In the genomic region with DNA sequence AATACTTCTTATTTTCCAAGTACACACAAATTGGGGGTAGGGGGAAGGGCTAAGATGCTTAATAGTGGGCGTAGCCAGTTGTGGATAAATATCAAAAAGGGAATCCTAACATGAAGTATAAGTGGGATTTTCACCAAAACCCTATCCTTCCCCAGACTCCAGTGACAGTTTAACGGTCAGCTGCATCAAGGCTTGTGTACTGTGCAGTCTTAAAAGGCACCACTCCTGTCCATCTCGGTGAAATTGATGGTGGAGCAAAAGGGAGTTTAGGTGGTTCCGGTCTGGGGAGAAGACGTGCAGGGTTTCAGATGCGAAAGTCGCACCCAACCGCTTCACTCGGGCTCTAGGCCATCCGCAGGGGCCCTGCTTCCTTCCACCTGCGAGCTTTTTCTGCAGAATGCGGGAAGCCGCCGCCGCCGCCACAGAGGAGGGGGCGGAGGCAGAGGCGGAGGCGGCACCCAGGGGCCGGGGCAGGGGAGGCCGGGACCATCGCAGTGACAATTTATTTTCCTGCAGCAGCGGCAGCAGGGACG, we compare ENCODE assay signal across 8 cellular contexts. TPM values are rescaled to one million over a fixed set of nuclear protein-coding genes. Genes with fewer than 3 reads are reported as not detected.
DNase-seq lines count a peak whose midpoint lies in the region; ATAC-seq and TF ChIP-seq lines count a peak whose summit lies in the region.

Gene STAMBPL1, plus strand, starts transcription at position 492 of the 533 bp plus-strand sequence. CDS start 21,464 bp downstream, outside the sequence.

- no peaks in the 10 kb centered on the region for H4K20me1 ChIP-seq in GM23338 (replicated peaks; ENCODE audit: insufficient read depth)

- H3K27me3 Mint-ChIP-seq in GM23338 (ENCODE audit: insufficient read depth, low read depth, poor library complexity), result peaks cover 8% of the 10 kb centered on the region

- no peaks in the 10 kb centered on the region for H3K79me2 ChIP-seq in GM23338 (replicated peaks; ENCODE audit: insufficient read depth)

- no peaks in the 10 kb centered on the region for H3K9me2 ChIP-seq in GM23338 (ENCODE audit: insufficient read depth)

- H3K9me3 ChIP-seq in lower lobe of right lung, result no peaks in the 10 kb centered on the region

- intact Hi-C loops in lower lobe of right lung (cut with DNase I), result no loop called here

- no peaks in the 10 kb centered on the region for H3K36me3 Mint-ChIP-seq in GM23338 (ENCODE audit: low read depth)

- peaks cover 51% of the 10 kb centered on the region for H3K4me1 Mint-ChIP-seq in GM23338

- no peaks in the 10 kb centered on the region for H3K36me3 ChIP-seq in GM06990 (ENCODE audit: control insufficient read depth, insufficient read depth, low read length)
- H3K36me3 ChIP-seq in GM23338 (ENCODE audit: insufficient read depth), result no peaks in the 10 kb centered on the region
- H3K36me3 ChIP-seq in lower lobe of right lung, result no peaks in the 10 kb centered on the region

- H3K27ac ChIP-seq in GM23338 (ENCODE audit: low read depth) (peak within 1 kb of the TSS; percentile 89; the same call in 1 of the 2 replicates), lower lobe of right lung (peak within 1 kb of the TSS; percentile 92)

- H3K27ac Mint-ChIP-seq in GM23338, result peak within 1 kb of the TSS; percentile 97

- ATAC-seq in GM23338, result peak; percentile 70
- peak; percentile 79 to 84 for ATAC-seq in lower lobe of right lung

- H3K4me3 ChIP-seq in GM06990 (replicated peaks; ENCODE audit: low read depth, low read length) (peak within 1 kb of the TSS; percentile 75), GM23338 (peak within 1 kb of the TSS; percentile 86), LNCaP clone FGC (ENCODE audit: low read depth, low read length) (peak within 1 kb of the TSS; percentile 62), WI38 (ENCODE audit: low read depth, low read length) (peak within 1 kb of the TSS; percentile 95), lower lobe of right lung (peak within 1 kb of the TSS; percentile 75)

- H3K27me3 ChIP-seq in GM06990 (replicated peaks; ENCODE audit: control insufficient read depth, insufficient read depth, low read length), result no peaks in the 10 kb centered on the region
- peaks cover 13% of the 10 kb centered on the region for H3K27me3 ChIP-seq in GM23338 (ENCODE audit: insufficient read depth)
- no peaks in the 10 kb centered on the region for H3K27me3 ChIP-seq in lower lobe of right lung (ENCODE audit: low read depth)

- H3F3A ChIP-seq in GM23338 (replicated peaks; ENCODE audit: low read depth), result peaks cover 5% of the 10 kb centered on the region

- no peaks in the 10 kb centered on the region for H3K9me3 Mint-ChIP-seq in GM23338

- peak within 1 kb of the TSS; percentile 98 for H2AFZ ChIP-seq in GM23338

- H3K4me1 ChIP-seq in GM23338 (ENCODE audit: insufficient read depth), result peaks cover 35% of the 10 kb centered on the region
- H3K4me1 ChIP-seq in lower lobe of right lung, result peaks cover 36% of the 10 kb centered on the region

- H3K4me2 ChIP-seq in GM23338, result peak within 1 kb of the TSS; percentile 95

- no peak for TF ChIP-seq CTCF in GM06990 (IDR thresholded peaks at IDR 0.05; ENCODE audit: insufficient read depth, low read length, poor library complexity, severe bottlenecking)
- no peak for TF ChIP-seq CTCF in GM23338 (conservative IDR thresholded peaks at IDR 0.05; ENCODE audit: low read depth in 2 of 2)
- no peak for TF ChIP-seq CTCF in LNCaP clone FGC (IDR thresholded peaks at IDR 0.05; ENCODE audit: control insufficient read depth, extremely low read depth, insufficient read depth)
- TF ChIP-seq CTCF in WI38 (IDR thresholded peaks at IDR 0.05; ENCODE audit: low read depth, low read length), result no peak
- TF ChIP-seq CTCF in lower lobe of right lung (IDR thresholded peaks at IDR 0.05), result no peak

- peak within 1 kb of the TSS; percentile 95 for H3K4me3 Mint-ChIP-seq in GM23338

- DNase-seq in GM06990 (ENCODE audit: extremely low read depth, insufficient read length), result no peak
- no peak for DNase-seq in GM23338 (ENCODE audit: low spot score)
- DNase-seq in LNCaP clone FGC (ENCODE audit: low read depth), result no peak
- peak; percentile 79 for DNase-seq in central memory CD4-positive, alpha-beta T cell
- no peak for DNase-seq in lower lobe of right lung
- peak; percentile 45 for DNase-seq in stimulated activated CD8-positive, alpha-beta memory T cell treated with anti-CD3 and anti-CD28 coated beads, Interleukin-12 subunit alpha, Interleukin-12 subunit beta, amount 100 ng/mL, for 24 hours (ENCODE audit: extremely low read depth)
- DNase-seq in HK-2 (ENCODE audit: unreplicated experiment), result no peak

TF ChIP-seq in GM23338, 12 proteins besides CTCF, POLR2A, EP300 and RAD21 (continues in another document):
- TF ChIP-seq POLR2AphosphoS5 (IDR thresholded peaks at IDR 0.05; ENCODE audit: low read depth) (no peak), CREB1 (CRISPR knock-in tag; IDR thresholded peaks at IDR 0.05; ENCODE audit: low read depth) (no peak), ZNF331 (CRISPR knock-in tag; IDR thresholded peaks at IDR 0.05; ENCODE audit: low read depth) (no peak), EZH2 (IDR thresholded peaks at IDR 0.05; ENCODE audit: low read depth, unreplicated experiment) (no peak), ZNF114 (CRISPR knock-in tag; IDR thresholded peaks at IDR 0.05) (no peak), STAT1 (IDR thresholded peaks at IDR 0.05; ENCODE audit: unreplicated experiment) (no peak), JUNB (IDR thresholded peaks at IDR 0.05; ENCODE audit: unreplicated experiment) (no peak), NANOG (IDR thresholded peaks at IDR 0.05; ENCODE audit: borderline replicate concordance) (no peak)
- TF ChIP-seq, protein P1, sequence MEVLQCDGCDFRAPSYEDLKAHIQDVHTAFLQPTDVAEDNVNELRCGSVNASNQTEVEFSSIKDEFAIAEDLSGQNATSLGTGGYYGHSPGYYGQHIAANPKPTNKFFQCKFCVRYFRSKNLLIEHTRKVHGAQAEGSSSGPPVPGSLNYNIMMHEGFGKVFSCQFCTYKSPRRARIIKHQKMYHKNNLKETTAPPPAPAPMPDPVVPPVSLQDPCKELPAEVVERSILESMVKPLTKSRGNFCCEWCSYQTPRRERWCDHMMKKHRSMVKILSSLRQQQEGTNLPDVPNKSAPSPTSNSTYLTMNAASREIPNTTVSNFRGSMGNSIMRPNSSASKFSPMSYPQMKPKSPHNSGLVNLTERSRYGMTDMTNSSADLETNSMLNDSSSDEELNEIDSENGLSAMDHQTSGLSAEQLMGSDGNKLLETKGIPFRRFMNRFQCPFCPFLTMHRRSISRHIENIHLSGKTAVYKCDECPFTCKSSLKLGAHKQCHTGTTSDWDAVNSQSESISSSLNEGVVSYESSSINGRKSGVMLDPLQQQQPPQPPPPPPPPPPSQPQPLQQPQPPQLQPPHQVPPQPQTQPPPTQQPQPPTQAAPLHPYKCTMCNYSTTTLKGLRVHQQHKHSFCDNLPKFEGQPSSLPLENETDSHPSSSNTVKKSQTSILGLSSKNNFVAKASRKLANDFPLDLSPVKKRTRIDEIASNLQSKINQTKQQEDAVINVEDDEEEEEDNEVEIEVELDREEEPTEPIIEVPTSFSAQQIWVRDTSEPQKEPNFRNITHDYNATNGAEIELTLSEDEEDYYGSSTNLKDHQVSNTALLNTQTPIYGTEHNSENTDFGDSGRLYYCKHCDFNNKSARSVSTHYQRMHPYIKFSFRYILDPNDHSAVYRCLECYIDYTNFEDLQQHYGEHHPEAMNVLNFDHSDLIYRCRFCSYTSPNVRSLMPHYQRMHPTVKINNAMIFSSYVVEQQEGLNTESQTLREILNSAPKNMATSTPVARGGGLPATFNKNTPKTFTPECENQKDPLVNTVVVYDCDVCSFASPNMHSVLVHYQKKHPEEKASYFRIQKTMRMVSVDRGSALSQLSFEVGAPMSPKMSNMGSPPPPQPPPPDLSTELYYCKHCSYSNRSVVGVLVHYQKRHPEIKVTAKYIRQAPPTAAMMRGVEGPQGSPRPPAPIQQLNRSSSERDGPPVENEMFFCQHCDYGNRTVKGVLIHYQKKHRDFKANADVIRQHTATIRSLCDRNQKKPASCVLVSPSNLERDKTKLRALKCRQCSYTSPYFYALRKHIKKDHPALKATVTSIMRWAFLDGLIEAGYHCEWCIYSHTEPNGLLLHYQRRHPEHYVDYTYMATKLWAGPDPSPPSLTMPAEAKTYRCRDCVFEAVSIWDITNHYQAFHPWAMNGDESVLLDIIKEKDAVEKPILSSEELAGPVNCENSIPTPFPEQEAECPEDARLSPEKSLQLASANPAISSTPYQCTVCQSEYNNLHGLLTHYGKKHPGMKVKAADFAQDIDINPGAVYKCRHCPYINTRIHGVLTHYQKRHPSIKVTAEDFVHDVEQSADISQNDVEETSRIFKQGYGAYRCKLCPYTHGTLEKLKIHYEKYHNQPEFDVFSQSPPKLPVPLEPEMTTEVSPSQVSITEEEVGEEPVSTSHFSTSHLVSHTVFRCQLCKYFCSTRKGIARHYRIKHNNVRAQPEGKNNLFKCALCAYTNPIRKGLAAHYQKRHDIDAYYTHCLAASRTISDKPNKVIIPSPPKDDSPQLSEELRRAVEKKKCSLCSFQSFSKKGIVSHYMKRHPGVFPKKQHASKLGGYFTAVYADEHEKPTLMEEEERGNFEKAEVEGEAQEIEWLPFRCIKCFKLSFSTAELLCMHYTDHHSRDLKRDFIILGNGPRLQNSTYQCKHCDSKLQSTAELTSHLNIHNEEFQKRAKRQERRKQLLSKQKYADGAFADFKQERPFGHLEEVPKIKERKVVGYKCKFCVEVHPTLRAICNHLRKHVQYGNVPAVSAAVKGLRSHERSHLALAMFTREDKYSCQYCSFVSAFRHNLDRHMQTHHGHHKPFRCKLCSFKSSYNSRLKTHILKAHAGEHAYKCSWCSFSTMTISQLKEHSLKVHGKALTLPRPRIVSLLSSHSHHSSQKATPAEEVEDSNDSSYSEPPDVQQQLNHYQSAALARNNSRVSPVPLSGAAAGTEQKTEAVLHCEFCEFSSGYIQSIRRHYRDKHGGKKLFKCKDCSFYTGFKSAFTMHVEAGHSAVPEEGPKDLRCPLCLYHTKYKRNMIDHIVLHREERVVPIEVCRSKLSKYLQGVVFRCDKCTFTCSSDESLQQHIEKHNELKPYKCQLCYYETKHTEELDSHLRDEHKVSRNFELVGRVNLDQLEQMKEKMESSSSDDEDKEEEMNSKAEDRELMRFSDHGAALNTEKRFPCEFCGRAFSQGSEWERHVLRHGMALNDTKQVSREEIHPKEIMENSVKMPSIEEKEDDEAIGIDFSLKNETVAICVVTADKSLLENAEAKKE (CRISPR knock-in tag; IDR thresholded peaks at IDR 0.05), result no peak

RNA-seq across cellular contexts. Expression of gene STAMBPL1, which starts in this region (rescaled TPM):
- total RNA-seq in GM23338 (2014; rRNA removed; shearing (Covaris generic)), result 11.5 and 12.5 TPM in 2 replicates
- 1.8 and 2.5 TPM in 2 replicates for polyA plus RNA-seq in GM23338 (2016; fragmentation: Nextera tagmentation; extraction: Ambion mirVana)
- total RNA-seq in lower lobe of right lung, result 7.1 TPM

Comparison
In these comparisons a context has a peak if more than half of its experiments do, and no peak if none do; other contexts are left out.
1. DNase-seq: peak in central memory CD4-positive, alpha-beta T cell (single experiment) and stimulated activated CD8-positive, alpha-beta memory T cell treated with anti-CD3 and anti-CD28 coated beads, Interleukin-12 subunit alpha, Interleukin-12 subunit beta, amount 100 ng/mL, for 24 hours (single experiment); none in GM06990 (single experiment), GM23338 (single experiment), LNCaP clone FGC (single experiment), lower lobe of right lung (single experiment) and HK-2 (single experiment).
2. Peak in every context shown above with its lines, with median percentiles within 50 percentile points of each other: H3K4me3 ChIP-seq.